14 cellular contexts compared by ENCODE assay signal in the genomic region with DNA sequence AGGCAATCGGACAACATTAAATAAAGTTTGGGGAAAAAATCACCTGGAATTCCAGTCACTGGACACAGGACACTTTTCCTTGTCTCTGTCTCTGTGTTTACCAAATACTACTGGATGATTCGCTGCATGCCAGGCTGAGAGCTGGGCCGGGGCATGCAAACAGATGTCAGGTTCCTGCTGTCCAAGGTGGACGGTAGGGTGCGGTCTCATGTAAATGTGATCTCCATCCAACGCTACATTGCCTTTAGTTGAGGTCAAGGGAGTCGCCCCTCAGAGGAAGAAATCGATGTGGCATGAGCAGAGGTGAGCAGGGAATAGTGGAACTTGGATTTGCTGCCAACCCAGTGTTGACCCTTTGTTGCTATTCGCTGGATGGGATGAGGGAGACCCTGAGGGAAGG.
"Had no signal": no experiment of that assay in that cellular context is flagged by ENCODE, and none has a peak within 500 bp of the region (broad histone marks: within the 10 kb centered on the region; RNA-seq: fewer than 3 reads in every experiment).

No MANE protein-coding gene starts in this region.

- H3K4me1 Mint-ChIP-seq: activated CD4-positive, alpha-beta T cell treated with anti-CD3 and anti-CD28 coated beads, Interleukin-2, amount 10 ng/mL, durations not matched to agents 24 days and 14 days; activated naive CD4-positive, alpha-beta T cell treated with anti-CD3 and anti-CD28 coated beads, Interleukin-2, amount 50 U/mL, for 24 hours had no signal

- DNase-seq: activated B cell treated with CpG ODN at 0.5 μM for 24 hours; activated CD4-positive, alpha-beta T cell treated with anti-CD3 and anti-CD28 coated beads, Interleukin-2, amount 10 ng/mL, durations not matched to agents 24 days and 14 days; activated CD8-positive, alpha-beta memory T cell treated with anti-CD3 and anti-CD28 coated beads, Interleukin-2, amount 50 U/mL, for 4 hours; activated CD8-positive, alpha-beta T cell treated with anti-CD3 and anti-CD28 coated beads, Interleukin-2, amount 10 ng/mL, durations not matched to agents 7 days and 5 days; activated effector memory CD4-positive, alpha-beta T cell treated with anti-CD3 and anti-CD28 coated beads, Interleukin-2, amount 50 U/mL, for 16 hours; activated T-cell treated with anti-CD3 and anti-CD28 coated beads, Interleukin-2, amount 50 U/mL, for 48 hours; esophagus squamous epithelium; stimulated activated CD4-positive, alpha-beta T cell treated with anti-CD3 and anti-CD28 coated beads, Interleukin-15, amount 100 ng/mL, for 24 hours; stimulated activated CD4-positive, alpha-beta T cell treated with anti-CD3 and anti-CD28 coated beads, Interleukin-4, amount 100 ng/mL, for 1 hour; stimulated activated naive CD4-positive, alpha-beta T cell treated with Interleukin-2 at 50 U/mL for 16 hours; uterus had no signal

- H3K4me1 ChIP-seq: uterus had no signal

- H3K27ac ChIP-seq: esophagus squamous epithelium, skin epidermis, tibial nerve, uterus had no signal

- H3K36me3 ChIP-seq: esophagus squamous epithelium, tibial nerve, uterus had no signal

- H3K27me3 ChIP-seq: tibial nerve, uterus had no signal

- H3K27me3 Mint-ChIP-seq: activated B cell treated with CpG ODN at 0.5 μM for 24 hours; activated naive CD4-positive, alpha-beta T cell treated with anti-CD3 and anti-CD28 coated beads, Interleukin-2, amount 50 U/mL, for 24 hours had no signal

- ATAC-seq: activated CD8-positive, alpha-beta T cell treated with anti-CD3 and anti-CD28 coated beads, Interleukin-2, amount 10 ng/mL, durations not matched to agents 7 days and 5 days had no signal

- H3K4me3 ChIP-seq: esophagus squamous epithelium, skin epidermis, tibial nerve, uterus had no signal

- H3K27ac Mint-ChIP-seq: activated B cell treated with CpG ODN at 0.5 μM for 24 hours; activated CD4-positive, alpha-beta T cell treated with anti-CD3 and anti-CD28 coated beads, Interleukin-2, amount 10 ng/mL, durations not matched to agents 24 days and 14 days; activated CD8-positive, alpha-beta T cell treated with anti-CD3 and anti-CD28 coated beads, Interleukin-2, amount 10 ng/mL, durations not matched to agents 7 days and 5 days; activated naive CD4-positive, alpha-beta T cell treated with anti-CD3 and anti-CD28 coated beads, Interleukin-2, amount 50 U/mL, for 24 hours had no signal

- H3K4me3 Mint-ChIP-seq: activated B cell treated with CpG ODN at 0.5 μM for 24 hours; activated CD4-positive, alpha-beta T cell treated with anti-CD3 and anti-CD28 coated beads, Interleukin-2, amount 10 ng/mL, durations not matched to agents 24 days and 14 days; activated CD8-positive, alpha-beta T cell treated with anti-CD3 and anti-CD28 coated beads, Interleukin-2, amount 10 ng/mL, durations not matched to agents 7 days and 5 days; activated naive CD4-positive, alpha-beta T cell treated with anti-CD3 and anti-CD28 coated beads, Interleukin-2, amount 50 U/mL, for 24 hours had no signal
